ENCODE assay signal across 8 cellular contexts in the genomic region with DNA sequence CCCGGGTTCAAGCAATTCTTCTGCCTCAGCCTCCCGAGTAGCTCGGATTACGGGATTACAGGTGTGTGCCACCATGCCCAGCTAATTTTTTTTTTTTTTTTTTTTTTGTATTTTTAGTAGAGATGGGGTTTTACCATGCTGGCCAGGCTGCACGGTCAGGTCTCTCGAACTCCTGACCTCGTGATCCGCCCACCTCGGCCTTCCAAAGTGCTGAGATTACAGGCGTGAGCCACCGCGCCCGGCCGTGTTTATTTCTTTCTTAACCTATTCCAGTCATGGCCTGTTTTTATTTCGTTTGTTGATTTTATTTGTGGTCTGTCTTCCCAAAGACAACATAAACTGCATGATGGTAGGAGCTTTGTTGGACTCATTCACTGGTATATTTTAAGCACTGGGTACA. TPM values are rescaled to one million over a fixed set of nuclear protein-coding genes. Genes with fewer than 3 reads are reported as not detected.
"Had no signal": no experiment of that assay in that cellular context is flagged by ENCODE, and none has a peak within 500 bp of the region (broad histone marks: within the 10 kb centered on the region; RNA-seq: fewer than 3 reads in every experiment).

No MANE protein-coding gene starts in this region.

RNA-seq across cellular contexts. Expression of a gene that starts 20.4 kb away (rescaled TPM):
- total RNA-seq: OCI-LY7, PC-3, PC-9, Right ventricle myocardium inferior, RPMI7951, SJCRH30, SJSA1, SK-MEL-5 had no signal
